In genomic region chr5:8580298-8580697, GRCh38 we compare ENCODE assay signal across 23 cellular contexts.
"Had no signal": no experiment of that assay in that cellular context is flagged by ENCODE, and none has a peak within 500 bp of the region (broad histone marks: within the 10 kb centered on the region; RNA-seq: fewer than 3 reads in every experiment).

No MANE protein-coding gene starts in this region.

- DNase-seq: dermis blood vessel endothelial cell; dorsolateral prefrontal cortex; effector CD4-positive, alpha-beta T cell; effector memory CD4-positive, alpha-beta T cell; foreskin keratinocyte; heart left ventricle; hypothalamus; immature natural killer cell; islet precursor cell; kidney; kidney glomerular epithelial cell; left colon; left ventricle myocardium inferior; lower lobe of right lung; mesenchymal stem cell; mucosa of descending colon; naive B cell had no signal

- H3K36me3 Mint-ChIP-seq: mesothelial cell of epicardium, naive B cell had no signal

- H3K27ac ChIP-seq: coronary artery, dorsolateral prefrontal cortex, esophagus muscularis mucosa, foreskin keratinocyte, gastroesophageal sphincter, heart left ventricle, hepatocyte, left ventricle myocardium inferior, lower lobe of right lung had no signal

- H2AFZ ChIP-seq: hepatocyte had no signal

- H3K9me3 Mint-ChIP-seq: mesothelial cell of epicardium had no signal

- H3K4me3 Mint-ChIP-seq: immature natural killer cell, mesothelial cell of epicardium, naive B cell had no signal

- H3K27ac Mint-ChIP-seq: immature natural killer cell, mesothelial cell of epicardium had no signal

- H3K4me3 ChIP-seq: coronary artery, dorsolateral prefrontal cortex, esophagus muscularis mucosa, gastroesophageal sphincter, heart left ventricle, hepatocyte, left ventricle myocardium inferior, lower lobe of right lung, mucosa of descending colon had no signal

- ATAC-seq: foreskin keratinocyte, gastroesophageal sphincter, heart left ventricle, left colon, left lobe of liver, mucosa of descending colon had no signal

- H3K4me2 ChIP-seq: hepatocyte had no signal

- H3K4me1 ChIP-seq: esophagus muscularis mucosa, foreskin keratinocyte, gastroesophageal sphincter, heart left ventricle, left ventricle myocardium inferior, lower lobe of right lung had no signal

- H3K4me1 Mint-ChIP-seq: immature natural killer cell, mesothelial cell of epicardium had no signal

- H3K9me3 ChIP-seq: esophagus muscularis mucosa, gastroesophageal sphincter, heart left ventricle, left ventricle myocardium inferior, lower lobe of right lung, mucosa of descending colon had no signal

- H3K27me3 Mint-ChIP-seq: naive B cell had no signal

- H3K79me2 ChIP-seq: hepatocyte had no signal

- H3K36me3 ChIP-seq: esophagus muscularis mucosa, gastroesophageal sphincter, heart left ventricle, left ventricle myocardium inferior, lower lobe of right lung had no signal

- H3K27me3 ChIP-seq: esophagus muscularis mucosa, foreskin keratinocyte, heart left ventricle, hepatocyte had no signal
